ENCODE assay signal across 17 cellular contexts in the genomic region with DNA sequence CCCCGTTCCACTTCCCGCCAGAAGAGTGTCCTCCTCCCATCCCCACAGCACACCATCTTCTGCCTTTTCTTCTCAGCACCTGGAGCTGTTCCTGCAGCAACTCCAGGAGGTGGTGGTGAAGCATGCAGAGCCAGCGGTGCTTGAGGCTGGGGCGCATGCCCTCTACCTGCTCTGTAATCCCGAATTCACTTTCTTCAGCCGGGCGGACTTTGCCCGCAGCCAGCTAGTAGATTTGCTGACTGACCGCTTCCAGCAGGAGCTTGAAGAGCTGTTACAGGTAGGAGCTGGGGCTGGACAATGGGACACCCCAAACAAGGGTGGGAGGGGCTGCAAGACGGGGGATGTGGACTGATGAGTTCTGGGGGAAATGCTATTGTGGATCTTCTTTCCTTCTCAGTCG. TPM values are rescaled to one million over a fixed set of nuclear protein-coding genes. Genes with fewer than 3 reads are reported as not detected.
"Had no signal": no experiment of that assay in that cellular context is flagged by ENCODE, and none has a peak within 500 bp of the region (broad histone marks: within the 10 kb centered on the region; RNA-seq: fewer than 3 reads in every experiment).

No MANE protein-coding gene starts in this region.

- H3K9me3 ChIP-seq: adrenal gland, body of pancreas, gastrocnemius medialis, heart right ventricle had no signal

- H3K4me3 ChIP-seq: adrenal gland, body of pancreas, gastrocnemius medialis, heart right ventricle had no signal

- H3K27ac Mint-ChIP-seq: T-helper 17 cell had no signal

- H3K4me1 ChIP-seq: adrenal gland, body of pancreas, gastrocnemius medialis, heart right ventricle had no signal

- H3K27me3 ChIP-seq: adrenal gland, body of pancreas, gastrocnemius medialis had no signal

- H3K36me3 ChIP-seq: adrenal gland, gastrocnemius medialis, heart right ventricle had no signal

- H3K27ac ChIP-seq: adrenal gland, body of pancreas, epithelial cell of prostate, gastrocnemius medialis, heart right ventricle had no signal

- H3K4me3 Mint-ChIP-seq: T-helper 17 cell had no signal

- DNase-seq: activated CD4-positive, CD25-positive, alpha-beta regulatory T cell; activated naive CD4-positive, alpha-beta T cell treated with anti-CD3 and anti-CD28 coated beads, Interleukin-2, amount 50 U/mL, for 16 hours; activated T-cell treated with anti-CD3 and anti-CD28 coated beads, Interleukin-2, amount 50 U/mL, for 1 hour; adrenal gland; central memory CD4-positive, alpha-beta T cell; cortex of kidney; effector memory CD4-positive, alpha-beta T cell; gastrocnemius medialis; heart right ventricle; islet precursor cell; right cardiac atrium; stimulated activated CD4-positive, alpha-beta T cell treated with anti-CD3 and anti-CD28 coated beads, Interleukin-2, amount 100 ng/mL, for 24 hours; stimulated activated naive CD8-positive, alpha-beta T cell treated with anti-CD3 and anti-CD28 coated beads, Interleukin-15, Interleukin-2, amounts not matched to agents 100 U/mL and 50 U/mL, for 24 hours; T-helper 17 cell had no signal

RNA-seq across cellular contexts. Expression of a gene that starts 19.1 kb away (rescaled TPM):
- total RNA-seq: gastrocnemius medialis, right cardiac atrium, temporal lobe had no signal

RNA-seq across cellular contexts. Expression of a gene that starts 23.0 kb away (rescaled TPM):
- total RNA-seq: body of pancreas had no signal
